14 cellular contexts compared by ENCODE assay signal in genomic region chr1:35844826-35845225, GRCh38. TPM values are rescaled to one million over a fixed set of nuclear protein-coding genes. Genes with fewer than 3 reads are reported as not detected.
DNase-seq lines count a peak whose midpoint lies in the region; ATAC-seq and TF ChIP-seq lines count a peak whose summit lies in the region.
"Had no signal": no experiment of that assay in that cellular context is flagged by ENCODE, and none has a peak within 500 bp of the region (broad histone marks: within the 10 kb centered on the region; RNA-seq: fewer than 3 reads in every experiment).

No MANE protein-coding gene starts in this region.

- 58 to 65% methylated on average over 1 of the region's 1 CpG for WGBS in testis, 2 donors

- H3K27me3 ChIP-seq in testis = no peaks in the 10 kb centered on the region

- H3K4me1 ChIP-seq in testis = peaks cover 8% of the 10 kb centered on the region
- H3K4me1 ChIP-seq: A549 had no signal

- TF ChIP-seq POLR2A in testis (IDR thresholded peaks at IDR 0.05) = no peak

- peaks cover 9% of the 10 kb centered on the region for H3K36me3 Mint-ChIP-seq in T-helper 17 cell (ENCODE audit: low read depth)
- peaks cover 49% of the 10 kb centered on the region for H3K36me3 Mint-ChIP-seq in nephron progenitor cell (ENCODE audit: low read depth)

- no peak overlapping the region for H3K4me3 ChIP-seq in testis
- H3K4me3 ChIP-seq: A549 had no signal

- H3K4me1 Mint-ChIP-seq in T-helper 17 cell (peaks cover 6% of the 10 kb centered on the region), nephron progenitor cell (no peaks in the 10 kb centered on the region)

- intact Hi-C loops in testis (cut with DNase I; ENCODE audit: low total_unique reads) = no loop called here

- H3K9me3 Mint-ChIP-seq in nephron progenitor cell = no peaks in the 10 kb centered on the region

- DNase-seq in T-helper 17 cell (no peak), fibroblast of peridontal ligament (ENCODE audit: extremely low read depth) (peak; percentile 5), nephron progenitor cell (no peak), testis (no peak), SIG-M5 treated with dmso at 0.1 percent for 504 hours (lab: John Stamatoyannopoulos, UW; ENCODE audit: unreplicated experiment) (no peak), NCI-H446 (lab: John Stamatoyannopoulos, UW) (no peak)
- DNase-seq in activated CD4-positive, alpha-beta T cell treated with anti-CD3 and anti-CD28 coated beads for 1 hour = no peak
- DNase-seq: GF-D8, KBM-7, NCI-H1436, NCI-H2029, NCI-H510A treated with DMSO at 0.1 percent for 48 hours, NCI-H82 had no signal

- ATAC-seq in T-helper 17 cell = no peak
- ATAC-seq: A549 had no signal

- TF ChIP-seq CTCF in nephron progenitor cell (IDR thresholded peaks at IDR 0.05) = no peak
- no peak for TF ChIP-seq CTCF in testis (IDR thresholded peaks at IDR 0.05)

- H3K4me3 Mint-ChIP-seq in T-helper 17 cell (no peak overlapping the region), nephron progenitor cell (no peak overlapping the region)

- H3K36me3 ChIP-seq in testis (ENCODE audit: low read depth, missing control alignments) = no peaks in the 10 kb centered on the region

- peak overlapping the region; percentile 62 to 63 for H3K27ac ChIP-seq in testis
- H3K27ac ChIP-seq: A549 had no signal

- H3K27me3 Mint-ChIP-seq in T-helper 17 cell = no peaks in the 10 kb centered on the region
- no peaks in the 10 kb centered on the region for H3K27me3 Mint-ChIP-seq in nephron progenitor cell (ENCODE audit: low read depth, poor library complexity)

- H3K9me3 ChIP-seq in T-helper 17 cell (ENCODE audit: control insufficient read depth, low read length, poor library complexity, severe bottlenecking) (no peaks in the 10 kb centered on the region), testis (no peaks in the 10 kb centered on the region)
- H3K9me3 ChIP-seq: A549 had no signal

- H3K27ac Mint-ChIP-seq in T-helper 17 cell (peak overlapping the region; percentile 70), nephron progenitor cell (peak overlapping the region; percentile 1)

RNA-seq across cellular contexts. Expression of gene AGO4, which starts 37.0 kb away (rescaled TPM):
- total RNA-seq in T-helper 17 cell (10 to 100 TPM; 20.7 to 23.3 TPM), testis (10 to 100 TPM; 17.4 to 24.0 TPM)
- polyA plus RNA-seq in testis (ENCODE audit: insufficient read depth, low read depth, low replicate concordance) = 21.6 TPM

RNA-seq across cellular contexts. Expression of gene AGO1, which starts 38.2 kb away (rescaled TPM):
- total RNA-seq in T-helper 17 cell (10 to 100 TPM; 23.3 to 25.3 TPM), testis (10 to 100 TPM; 32.3 to 41.9 TPM)
- 11.5 TPM for polyA plus RNA-seq in testis (ENCODE audit: insufficient read depth, low read depth, low replicate concordance)
